In the genomic region with DNA sequence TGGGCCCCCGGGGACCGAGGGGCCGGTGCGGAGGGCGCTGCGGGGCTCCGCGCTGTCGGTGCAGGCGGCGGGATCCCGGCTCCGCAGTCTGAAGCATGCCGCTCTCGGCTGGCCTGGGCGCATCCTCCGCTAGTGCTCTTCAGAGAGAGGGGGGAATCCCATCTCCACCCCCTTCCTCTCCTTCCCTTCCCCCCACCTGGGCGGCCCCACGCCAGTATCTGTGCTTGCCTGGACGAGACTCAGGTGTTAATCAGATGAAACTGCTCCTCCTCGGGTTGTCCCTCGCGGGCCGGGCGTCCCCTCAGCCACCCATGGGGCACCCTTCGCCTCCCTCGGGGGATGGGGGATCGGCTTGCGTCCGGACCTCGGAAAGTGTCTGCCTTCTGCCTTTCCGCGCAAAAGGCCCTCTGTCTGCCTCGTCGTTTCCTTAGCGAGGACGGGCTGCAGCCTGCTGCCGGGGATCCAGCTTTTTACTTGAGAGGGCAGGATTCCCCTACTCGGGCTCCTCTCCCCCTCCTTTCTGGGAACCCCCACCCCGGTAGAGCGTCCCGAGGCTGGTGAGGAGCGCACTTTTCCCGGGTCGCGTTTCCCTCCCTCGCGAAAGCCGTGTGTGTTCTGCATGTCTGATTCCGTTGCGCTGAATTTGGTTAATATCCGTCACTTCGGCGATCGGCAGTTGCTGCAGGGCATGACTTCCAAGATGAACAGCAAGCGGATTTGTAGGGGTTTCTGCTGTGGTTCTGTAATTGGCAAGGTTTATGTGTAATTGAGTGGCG, we compare ENCODE assay signal across 8 cellular contexts.
DNase-seq lines count a peak whose midpoint lies in the region; ATAC-seq, FAIRE-seq and TF ChIP-seq lines count a peak whose summit lies in the region.

No MANE protein-coding gene starts in this region.

- peak overlapping the region; percentile 86 for H3K4me3 ChIP-seq in astrocyte of the cerebellum (ENCODE audit: low read depth, low read length)

- peak; percentile 31 for ATAC-seq in HG03439 (IDR thresholded peaks at IDR 0.05; ENCODE audit: unreplicated experiment)

- in situ Hi-C loops in astrocyte of the cerebellum (cut with HindIII; ENCODE audit: low sequenced_read_pairs): no loop called here

- peak; percentile 15 for DNase-seq in 8988T
- DNase-seq in GM18507 (ENCODE audit: extremely low spot score, insufficient read length, low read depth): no peak
- peak; percentile 20 to 44 (median 24) for DNase-seq in T-helper 1 cell
- no peak for DNase-seq in astrocyte of the cerebellum (ENCODE audit: low read depth)
- DNase-seq in hypothalamus (lab: John Stamatoyannopoulos, UW): peak in 38 of 51 donors; percentile 3 to 73 (median 35)
- peak; percentile 39 for DNase-seq in putamen (ENCODE audit: low spot score)
- DNase-seq in NCI-H2029 treated with DMSO at 0.1 percent for 48 hours (lab: John Stamatoyannopoulos, UW): no peak

- TF ChIP-seq CTCF in astrocyte of the cerebellum (IDR thresholded peaks at IDR 0.05; ENCODE audit: low read depth, low read length, missing control alignments): no peak

- peak; percentile 83 for FAIRE-seq in GM18507 (lab: Jason Lieb, UNC)

Comparison
In these comparisons a context has a peak if more than half of its experiments do, and no peak if none do; other contexts are left out.
1. DNase-seq: peak in 8988T (single experiment), T-helper 1 cell (5 of 5), hypothalamus (38 of 51) and putamen (single experiment); none in GM18507 (single experiment), astrocyte of the cerebellum (single experiment) and NCI-H2029 treated with DMSO at 0.1 percent for 48 hours (single experiment).